In the genomic region with DNA sequence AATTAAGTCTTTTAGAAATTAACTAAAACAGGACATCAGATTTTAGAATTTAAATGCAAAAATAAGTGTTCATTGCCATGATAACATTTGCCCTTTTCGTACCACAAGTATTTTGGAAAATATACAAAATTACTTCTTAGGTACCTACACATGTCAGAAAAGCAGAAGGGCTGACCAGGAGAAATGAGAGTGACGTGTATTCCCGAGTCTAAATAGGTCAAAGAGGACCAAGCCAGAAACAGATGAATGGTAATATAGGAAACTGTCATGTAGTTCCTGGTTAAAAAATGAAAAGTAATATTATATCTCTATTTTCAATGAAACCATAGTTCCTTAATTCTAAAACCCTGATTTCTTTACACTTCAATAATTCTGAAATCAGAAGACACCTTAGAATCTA, we compare ENCODE assay signal across 14 cellular contexts.
DNase-seq lines count a peak whose midpoint lies in the region; ATAC-seq and TF ChIP-seq lines count a peak whose summit lies in the region.
"Had no signal": no experiment of that assay in that cellular context is flagged by ENCODE, and none has a peak within 500 bp of the region (broad histone marks: within the 10 kb centered on the region; RNA-seq: fewer than 3 reads in every experiment).

No MANE protein-coding gene starts in this region.

- no peaks in the 10 kb centered on the region for H3K4me1 ChIP-seq in upper lobe of right lung
- H3K4me1 ChIP-seq: testis had no signal

- no peak for TF ChIP-seq CTCF in upper lobe of right lung (IDR thresholded peaks at IDR 0.05)

- H3K9me3 Mint-ChIP-seq in activated naive CD4-positive, alpha-beta T cell treated with anti-CD3 and anti-CD28 coated beads for 36 hours, result no peaks in the 10 kb centered on the region
- H3K9me3 Mint-ChIP-seq in central memory CD8-positive, alpha-beta T cell, result no peaks in the 10 kb centered on the region
- H3K9me3 Mint-ChIP-seq: HFFc6, IgD-negative memory B cell had no signal

- no peaks in the 10 kb centered on the region for H3K36me3 ChIP-seq in upper lobe of right lung
- H3K36me3 ChIP-seq: heart left ventricle, left lung had no signal

- H3K4me3 Mint-ChIP-seq in activated naive CD4-positive, alpha-beta T cell treated with anti-CD3 and anti-CD28 coated beads for 36 hours, result peak overlapping the region; percentile 66
- peak overlapping the region; percentile 76 for H3K4me3 Mint-ChIP-seq in central memory CD8-positive, alpha-beta T cell

- CTCF ChIA-PET in activated naive CD4-positive, alpha-beta T cell treated with anti-CD3 and anti-CD28 coated beads for 36 hours (lab: Charles Lee), result interaction anchor here (1.0 to 2.4 kb wide), 3 partner anchors 9 to 73 kb away, joined by 4 to 8 read pairs (median 4); no protein-coding TSS in a partner anchor

- DNase-seq in activated naive CD4-positive, alpha-beta T cell treated with anti-CD3 and anti-CD28 coated beads for 36 hours, result no peak
- no peak for DNase-seq in activated naive CD4-positive, alpha-beta T cell treated with anti-CD3 and anti-CD28 coated beads, Interleukin-2, amount 50 U/mL, for 16 hours
- DNase-seq in OCI-M1 (lab: John Stamatoyannopoulos, UW) (peak; percentile 60), upper lobe of right lung (no peak), amniotic stem cell (lab: John Stamatoyannopoulos, UW) (no peak)
- DNase-seq in central memory CD8-positive, alpha-beta T cell (ENCODE audit: low spot score in 2 of 2), result no peak
- DNase-seq: heart left ventricle, HFFc6, left lung, MM.1S, SK-N-SH, testis had no signal

- no peak overlapping the region for H3K27ac ChIP-seq in upper lobe of right lung
- H3K27ac ChIP-seq: left lung, testis had no signal

- ATAC-seq in central memory CD8-positive, alpha-beta T cell (replicated peaks; ENCODE audit: extremely low read depth, poor library complexity, severe bottlenecking), result no peak
- peak; percentile 70 for ATAC-seq in upper lobe of right lung
- no peak for ATAC-seq in HG02870 (IDR thresholded peaks at IDR 0.05; ENCODE audit: unreplicated experiment)
- ATAC-seq: heart left ventricle, left lung had no signal

- H3K27ac Mint-ChIP-seq in activated naive CD4-positive, alpha-beta T cell treated with anti-CD3 and anti-CD28 coated beads for 36 hours, result peak overlapping the region; percentile 86
- H3K27ac Mint-ChIP-seq in central memory CD8-positive, alpha-beta T cell (ENCODE audit: low read depth), result peak overlapping the region; percentile 79
- H3K27ac Mint-ChIP-seq: HFFc6 had no signal

- H3K27me3 ChIP-seq in upper lobe of right lung, result no peaks in the 10 kb centered on the region
- H3K27me3 ChIP-seq: heart left ventricle, left lung, testis had no signal

- peaks cover 5% of the 10 kb centered on the region for H3K36me3 Mint-ChIP-seq in activated naive CD4-positive, alpha-beta T cell treated with anti-CD3 and anti-CD28 coated beads for 36 hours (ENCODE audit: low read depth)
- peaks cover 8% of the 10 kb centered on the region for H3K36me3 Mint-ChIP-seq in central memory CD8-positive, alpha-beta T cell (ENCODE audit: insufficient read depth)
- H3K36me3 Mint-ChIP-seq: IgD-negative memory B cell had no signal

- no peak overlapping the region for H3K4me3 ChIP-seq in upper lobe of right lung
- H3K4me3 ChIP-seq: left lung, testis had no signal

- H3K9me3 ChIP-seq in upper lobe of right lung, result no peaks in the 10 kb centered on the region
- H3K9me3 ChIP-seq: heart left ventricle, left lung, SK-N-SH, testis had no signal

- H3K4me1 Mint-ChIP-seq in activated naive CD4-positive, alpha-beta T cell treated with anti-CD3 and anti-CD28 coated beads for 36 hours (ENCODE audit: low read depth), result peaks cover 78% of the 10 kb centered on the region
- H3K4me1 Mint-ChIP-seq in central memory CD8-positive, alpha-beta T cell, result peaks cover 71% of the 10 kb centered on the region

- H3K27me3 Mint-ChIP-seq in activated naive CD4-positive, alpha-beta T cell treated with anti-CD3 and anti-CD28 coated beads for 36 hours (ENCODE audit: low read depth), result no peaks in the 10 kb centered on the region
- H3K27me3 Mint-ChIP-seq in central memory CD8-positive, alpha-beta T cell, result no peaks in the 10 kb centered on the region

- intact Hi-C loops in activated naive CD4-positive, alpha-beta T cell treated with anti-CD3 and anti-CD28 coated beads for 36 hours (cut with micrococcal nuclease), result loop anchor here (1.0 to 2.0 kb wide), 2 partner anchors 16 to 69 kb away; no protein-coding TSS in a partner anchor
- intact Hi-C loops in upper lobe of right lung (cut with DNase I), result no loop called here
